8 cellular contexts compared by ENCODE assay signal in the genomic region with DNA sequence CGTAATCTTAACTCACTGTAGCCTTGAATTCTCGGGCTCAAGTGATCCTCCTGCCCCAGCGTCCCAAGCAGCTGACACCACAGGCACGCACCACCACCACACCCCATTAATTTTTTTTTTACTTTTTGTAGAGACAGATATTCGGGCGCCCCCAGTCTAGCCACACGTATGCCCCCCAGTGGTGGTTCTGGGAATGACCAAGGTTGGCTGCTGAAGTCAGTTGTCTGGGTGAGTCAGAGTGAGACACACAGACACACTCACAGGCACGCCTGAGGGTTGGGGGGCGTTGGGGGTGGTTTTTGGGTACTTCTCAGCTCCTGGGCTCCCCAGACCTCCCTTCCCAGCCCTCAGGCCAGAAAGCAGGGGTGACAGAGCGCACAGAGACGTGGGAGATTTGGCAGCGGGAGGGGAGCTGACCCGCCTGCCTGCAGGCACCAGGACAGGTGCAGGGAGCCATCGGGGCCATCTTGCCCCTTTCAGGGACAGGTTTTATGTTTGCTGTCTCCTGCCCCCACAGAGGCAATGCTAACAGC. TPM values are rescaled to one million over a fixed set of nuclear protein-coding genes. Genes with fewer than 3 reads are reported as not detected.
DNase-seq lines count a peak whose midpoint lies in the region; ATAC-seq and TF ChIP-seq lines count a peak whose summit lies in the region.

No MANE protein-coding gene starts in this region.

- TF ChIP-seq CTCF in mucosa of descending colon (IDR thresholded peaks at IDR 0.05): peak; percentile 85

- DNase-seq in G401 (ENCODE audit: low spot score): peak; percentile 69
- peak; percentile 34 for DNase-seq in NCI-H82 treated with DMSO at 0.1 percent for 48 hours (lab: John Stamatoyannopoulos, UW; ENCODE audit: unreplicated experiment)
- peak; percentile 89 for DNase-seq in activated CD8-positive, alpha-beta T cell treated with anti-CD3 and anti-CD28 coated beads, Interleukin-2, amount 10 ng/mL, durations not matched to agents 7 days and 5 days
- DNase-seq in effector memory CD8-positive, alpha-beta T cell: peak; percentile 84 to 93 (median 86)
- DNase-seq in mucosa of descending colon: peak; percentile 76 to 94 (median 89)
- DNase-seq in stimulated activated CD8-positive, alpha-beta memory T cell treated with anti-CD3 and anti-CD28 coated beads, Interleukin-4, amount 100 ng/mL, for 48 hours: peak; percentile 93
- no peak for DNase-seq in mesenteric fat pad (ENCODE audit: low spot score)

- H3K4me3 ChIP-seq in mucosa of descending colon: no peak overlapping the region

- H3K4me1 Mint-ChIP-seq in activated CD8-positive, alpha-beta T cell treated with anti-CD3 and anti-CD28 coated beads, Interleukin-2, amount 10 ng/mL, durations not matched to agents 7 days and 5 days (ENCODE audit: low read depth): peaks cover 25% of the 10 kb centered on the region
- H3K4me1 Mint-ChIP-seq in effector memory CD8-positive, alpha-beta T cell (ENCODE audit: low read depth in 2 of 2): peaks cover 19 to 22% of the 10 kb centered on the region in 2 donors

- peaks cover 11% of the 10 kb centered on the region for H3K4me1 ChIP-seq in mucosa of descending colon (ENCODE audit: low read depth)

- H3K36me3 Mint-ChIP-seq in activated CD8-positive, alpha-beta T cell treated with anti-CD3 and anti-CD28 coated beads, Interleukin-2, amount 10 ng/mL, durations not matched to agents 7 days and 5 days (ENCODE audit: low read depth): peaks cover 20% of the 10 kb centered on the region
- peaks cover 34% of the 10 kb centered on the region for H3K36me3 Mint-ChIP-seq in effector memory CD8-positive, alpha-beta T cell (ENCODE audit: insufficient read depth)

- no peak overlapping the region for H3K4me3 Mint-ChIP-seq in activated CD8-positive, alpha-beta T cell treated with anti-CD3 and anti-CD28 coated beads, Interleukin-2, amount 10 ng/mL, durations not matched to agents 7 days and 5 days
- H3K4me3 Mint-ChIP-seq in effector memory CD8-positive, alpha-beta T cell: peak overlapping the region; percentile 26 to 60

- intact Hi-C loops in mucosa of descending colon (cut with DNase I, micrococcal nuclease): no loop called here

- in situ Hi-C loops in G401 (cut with HindIII; ENCODE audit: low sequenced_read_pairs): no loop called here

- peaks cover 15% of the 10 kb centered on the region for H3K27me3 Mint-ChIP-seq in activated CD8-positive, alpha-beta T cell treated with anti-CD3 and anti-CD28 coated beads, Interleukin-2, amount 10 ng/mL, durations not matched to agents 7 days and 5 days (ENCODE audit: low read depth)
- peaks cover 13 to 34% of the 10 kb centered on the region in 2 donors for H3K27me3 Mint-ChIP-seq in effector memory CD8-positive, alpha-beta T cell

- POLR2A ChIA-PET in activated CD8-positive, alpha-beta T cell treated with anti-CD3 and anti-CD28 coated beads, Interleukin-2, amount 10 ng/mL, durations not matched to agents 7 days and 5 days (lab: Charles Lee): no interaction called here

- no peaks in the 10 kb centered on the region for H3K36me3 ChIP-seq in mucosa of descending colon (ENCODE audit: low read depth)

- ATAC-seq in HG03066 (IDR thresholded peaks at IDR 0.05; ENCODE audit: low read depth, unreplicated experiment) (peak; percentile 57), mucosa of descending colon (peak; percentile 74)
- peak; percentile 86 for ATAC-seq in activated CD8-positive, alpha-beta T cell treated with anti-CD3 and anti-CD28 coated beads, Interleukin-2, amount 10 ng/mL, durations not matched to agents 7 days and 5 days
- peak; percentile 71 for ATAC-seq in effector memory CD8-positive, alpha-beta T cell (replicated peaks)

- CTCF ChIA-PET in activated CD8-positive, alpha-beta T cell treated with anti-CD3 and anti-CD28 coated beads, Interleukin-2, amount 10 ng/mL, durations not matched to agents 7 days and 5 days (lab: Charles Lee): interaction anchor here (0.6 to 3.2 kb wide), 5 partner anchors 16 to 42 kb away, joined by 3 to 14 read pairs (median 4); a partner anchor contains a TSS

- H3K9me3 Mint-ChIP-seq in activated CD8-positive, alpha-beta T cell treated with anti-CD3 and anti-CD28 coated beads, Interleukin-2, amount 10 ng/mL, durations not matched to agents 7 days and 5 days (ENCODE audit: insufficient read depth): no peaks in the 10 kb centered on the region
- no peaks in the 10 kb centered on the region for H3K9me3 Mint-ChIP-seq in effector memory CD8-positive, alpha-beta T cell

- H3K9me3 ChIP-seq in mucosa of descending colon: no peaks in the 10 kb centered on the region

- H3K27ac Mint-ChIP-seq in activated CD8-positive, alpha-beta T cell treated with anti-CD3 and anti-CD28 coated beads, Interleukin-2, amount 10 ng/mL, durations not matched to agents 7 days and 5 days: no peak overlapping the region
- H3K27ac Mint-ChIP-seq in effector memory CD8-positive, alpha-beta T cell: peak overlapping the region in 1 of 2 donors; percentile 2

RNA-seq across cellular contexts. Expression of a gene that starts 4.2 kb away (rescaled TPM):
- total RNA-seq in G401 (2014; rRNA removed; shearing (Covaris generic)): 1.6 and 1.9 TPM in 2 replicates
- total RNA-seq in activated CD8-positive, alpha-beta T cell treated with anti-CD3 and anti-CD28 coated beads, Interleukin-2, amount 10 ng/mL, durations not matched to agents 7 days and 5 days: not detected
- total RNA-seq in mucosa of descending colon (100 to 1,000 TPM in 1 of 3 donors, 10 to 100 TPM in 2; 36.7 to 127 (median 74.8) TPM), mesenteric fat pad (not detected)

RNA-seq across cellular contexts. Expression of a gene that starts 13.8 kb away (rescaled TPM):
- 76.9 and 96.6 TPM in 2 replicates for total RNA-seq in G401 (2014; rRNA removed; shearing (Covaris generic))
- total RNA-seq in activated CD8-positive, alpha-beta T cell treated with anti-CD3 and anti-CD28 coated beads, Interleukin-2, amount 10 ng/mL, durations not matched to agents 7 days and 5 days: 10 to 100 TPM; 55.0 to 59.0 TPM
- total RNA-seq in mucosa of descending colon (10 to 100 TPM; 30.1 to 48.0 (median 43.4) TPM), mesenteric fat pad (37.4 TPM)

RNA-seq across cellular contexts. Expression of a gene that starts 22.1 kb away (rescaled TPM):
- total RNA-seq in G401 (2014; rRNA removed; shearing (Covaris generic)): 0.18 TPM in 1 of 2 replicates, not detected in the other
- total RNA-seq in activated CD8-positive, alpha-beta T cell treated with anti-CD3 and anti-CD28 coated beads, Interleukin-2, amount 10 ng/mL, durations not matched to agents 7 days and 5 days: under 1 TPM; 0.52 to 0.58 TPM
- total RNA-seq in mucosa of descending colon: 10 to 100 TPM; 18.0 to 41.5 (median 27.2) TPM
- total RNA-seq in mesenteric fat pad: 3.2 TPM

RNA-seq across cellular contexts. Expression of a gene that starts 22.4 kb away (rescaled TPM):
- 4.8 and 7.9 TPM in 2 replicates for total RNA-seq in G401 (2014; rRNA removed; shearing (Covaris generic))
- total RNA-seq in activated CD8-positive, alpha-beta T cell treated with anti-CD3 and anti-CD28 coated beads, Interleukin-2, amount 10 ng/mL, durations not matched to agents 7 days and 5 days: 10 to 100 TPM in 1 of 2 experiments, 1 to 10 TPM in 1; 10.0 to 10.9 TPM
- 10 to 100 TPM; 39.4 to 56.7 (median 40.1) TPM for total RNA-seq in mucosa of descending colon
- total RNA-seq in mesenteric fat pad: 14.9 TPM

Comparison
In these comparisons a context has a peak if more than half of its experiments do, and no peak if none do; other contexts are left out.
1. RNA of a gene that starts 4.2 kb away (total RNA-seq): 36.7 to 127 TPM in mucosa of descending colon; 1.6 to 1.9 TPM in G401, not detected in mesenteric fat pad (single experiment) and not detected in activated CD8-positive, alpha-beta T cell treated with anti-CD3 and anti-CD28 coated beads, Interleukin-2, amount 10 ng/mL, durations not matched to agents 7 days and 5 days; every median in the first group is over 10 times any median in the second.
2. Peak in every context shown above with its lines, with median percentiles within 50 percentile points of each other: ATAC-seq.